ENCODE assay signal across 1 cellular context in the genomic region with DNA sequence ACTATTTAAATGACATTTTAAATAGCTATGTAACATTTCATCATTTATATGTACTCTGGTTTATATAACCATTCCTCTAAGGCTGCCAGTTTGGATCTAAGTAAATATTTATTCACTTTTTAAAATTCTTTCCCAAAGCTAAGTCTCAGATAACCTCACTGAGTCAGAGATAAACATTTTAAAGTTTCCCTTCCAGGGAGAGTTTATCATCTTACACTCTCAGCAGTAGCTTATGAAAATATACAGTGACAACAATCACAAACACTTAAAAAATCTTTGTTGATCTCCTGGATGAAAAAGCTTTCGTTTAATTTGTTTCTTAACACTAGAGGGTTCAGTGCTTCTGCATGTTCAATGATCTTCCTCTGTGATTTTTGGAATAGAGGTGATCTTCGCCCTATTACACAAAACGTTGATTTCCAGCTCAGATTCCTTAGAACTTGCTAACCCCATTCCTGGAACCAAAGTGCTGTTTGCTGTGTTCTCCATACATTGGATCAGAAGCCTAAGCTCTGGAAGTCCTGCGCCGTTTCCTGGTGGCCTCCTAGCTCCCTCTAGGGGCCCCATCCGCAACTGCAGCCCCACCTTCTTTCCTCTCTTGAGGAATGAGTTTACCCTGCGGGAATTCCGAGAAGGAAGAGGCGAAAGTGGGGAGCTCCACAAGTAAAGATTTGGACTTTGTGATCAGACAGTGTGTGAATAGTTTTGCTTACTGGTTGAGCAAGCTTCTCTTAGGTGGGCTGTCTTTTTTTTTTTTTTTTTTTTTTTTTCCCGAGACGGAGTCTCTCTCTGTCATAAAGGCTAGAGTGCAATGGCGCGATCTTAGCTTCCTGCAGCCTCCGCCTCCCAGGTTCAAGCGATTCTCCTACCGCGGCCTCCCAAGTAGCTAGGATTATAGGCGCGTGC.
TF ChIP-seq lines count a peak whose summit lies in the region.

No MANE protein-coding gene starts in this region.

TF ChIP-seq in SK-N-SH treated with all-trans-retinoic acid at 6 μM for 48 hours, 23 proteins besides CTCF, POLR2A, EP300 and RAD21 (continued from another document):
- TF ChIP-seq, protein P1, sequence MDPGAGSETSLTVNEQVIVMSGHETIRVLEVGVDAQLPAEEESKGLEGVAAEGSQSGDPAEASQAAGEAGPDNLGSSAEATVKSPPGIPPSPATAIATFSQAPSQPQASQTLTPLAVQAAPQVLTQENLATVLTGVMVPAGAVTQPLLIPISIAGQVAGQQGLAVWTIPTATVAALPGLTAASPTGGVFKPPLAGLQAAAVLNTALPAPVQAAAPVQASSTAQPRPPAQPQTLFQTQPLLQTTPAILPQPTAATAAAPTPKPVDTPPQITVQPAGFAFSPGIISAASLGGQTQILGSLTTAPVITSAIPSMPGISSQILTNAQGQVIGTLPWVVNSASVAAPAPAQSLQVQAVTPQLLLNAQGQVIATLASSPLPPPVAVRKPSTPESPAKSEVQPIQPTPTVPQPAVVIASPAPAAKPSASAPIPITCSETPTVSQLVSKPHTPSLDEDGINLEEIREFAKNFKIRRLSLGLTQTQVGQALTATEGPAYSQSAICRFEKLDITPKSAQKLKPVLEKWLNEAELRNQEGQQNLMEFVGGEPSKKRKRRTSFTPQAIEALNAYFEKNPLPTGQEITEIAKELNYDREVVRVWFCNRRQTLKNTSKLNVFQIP (CRISPR knock-in tag; IDR thresholded peaks at IDR 0.05; ENCODE audit: borderline replicate concordance, low read depth): no peak
- no peak for TF ChIP-seq CSDC2 (CRISPR knock-in tag; IDR thresholded peaks at IDR 0.05)
